Comparison of ENCODE assay signal across 28 cellular contexts in the genomic region with DNA sequence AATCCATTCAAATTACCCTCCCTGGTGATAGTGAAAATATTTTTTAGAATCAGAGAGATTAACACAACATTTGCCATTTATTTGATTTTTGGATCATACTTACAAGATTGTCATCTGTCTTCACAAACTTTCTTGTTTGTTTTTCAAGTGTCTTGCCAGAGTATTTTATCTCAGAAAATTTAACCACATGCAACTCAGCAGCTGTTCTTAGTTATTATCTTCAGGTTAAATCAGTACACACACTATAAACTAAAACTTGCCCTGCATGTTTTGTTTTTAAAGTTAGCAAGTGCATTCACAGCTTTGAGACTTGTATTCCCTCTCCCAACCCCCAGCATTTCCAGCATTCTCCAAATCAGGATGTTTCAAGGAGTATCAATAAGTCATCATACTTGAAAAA.
"Had no signal": no experiment of that assay in that cellular context is flagged by ENCODE, and none has a peak within 500 bp of the region (broad histone marks: within the 10 kb centered on the region; RNA-seq: fewer than 3 reads in every experiment).

No MANE protein-coding gene starts in this region.

- ATAC-seq: activated CD8-positive, alpha-beta T cell treated with anti-CD3 and anti-CD28 coated beads for 36 hours; activated T-cell treated with anti-CD3 and anti-CD28 coated beads, Interleukin-2, amount 50 U/mL, for 72 hours; activated T-helper 17 cell treated with anti-CD3 and anti-CD28 coated beads, Interleukin-2, amount 50 U/mL, for 72 hours; body of pancreas; K562 had no signal

- DNase-seq: activated CD4-positive, alpha-beta T cell treated with anti-CD3 and anti-CD28 coated beads, Interleukin-2, amount 10 ng/mL, durations not matched to agents 24 days and 14 days; activated CD4-positive, alpha-beta T cell treated with anti-CD3 and anti-CD28 coated beads, Interleukin-2, amount 50 U/mL, for 4 hours; activated CD8-positive, alpha-beta T cell treated with anti-CD3 and anti-CD28 coated beads for 36 hours; activated effector memory CD4-positive, alpha-beta T cell treated with anti-CD3 and anti-CD28 coated beads, Interleukin-2, amount 50 U/mL, for 16 hours; activated naive CD4-positive, alpha-beta T cell; activated naive CD8-positive, alpha-beta T cell treated with anti-CD3 and anti-CD28 coated beads, Interleukin-2, amount 10 ng/mL, durations not matched to agents 7 days and 5 days; activated T-cell treated with anti-CD3 and anti-CD28 coated beads, Interleukin-2, amount 50 U/mL, for 1 hour; activated T-cell treated with anti-CD3 and anti-CD28 coated beads, Interleukin-2, amount 50 U/mL, for 72 hours; adrenal gland; body of pancreas; cerebellar nuclear complex; MM.1S; MV-4-11; NCI-H1092; NCI-H1417; NCI-H146; NCI-H187; NCI-H2081; NCI-H345; Peyer's patch; Right ventricle myocardium superior; SW 1271; T-helper 1 cell; T-helper 9 cell had no signal

- H3K36me3 ChIP-seq: adrenal gland, breast epithelium, Peyer's patch had no signal

- H3K9me3 ChIP-seq: adrenal gland, body of pancreas, Peyer's patch had no signal

- H3K27ac ChIP-seq: adrenal gland, body of pancreas, breast epithelium, Peyer's patch, RWPE1 had no signal

- H3K4me3 ChIP-seq: adrenal gland, body of pancreas, breast epithelium, K562, Peyer's patch had no signal

- H3K4me1 ChIP-seq: adrenal gland, body of pancreas, breast epithelium, Peyer's patch had no signal

- H3K27me3 ChIP-seq: adrenal gland, body of pancreas, breast epithelium, Peyer's patch had no signal
